In genomic region chr13:66992683-66993082, GRCh38 we compare ENCODE assay signal across 2 cellular contexts.
TF ChIP-seq lines count a peak whose summit lies in the region.

No MANE protein-coding gene starts in this region.

TF ChIP-seq in GM23338, 12 proteins besides CTCF, POLR2A, EP300 and RAD21 (continued from another document):
- TF ChIP-seq REST (IDR thresholded peaks at IDR 0.05; ENCODE audit: unreplicated experiment) (no peak), NANOG (IDR thresholded peaks at IDR 0.05; ENCODE audit: borderline replicate concordance) (no peak), ZNF462 (CRISPR knock-in tag; IDR thresholded peaks at IDR 0.05) (no peak), POLR2AphosphoS5 (IDR thresholded peaks at IDR 0.05; ENCODE audit: low read depth) (no peak), ZNF331 (CRISPR knock-in tag; IDR thresholded peaks at IDR 0.05; ENCODE audit: low read depth) (no peak), ZNF114 (CRISPR knock-in tag; IDR thresholded peaks at IDR 0.05) (no peak)
- TF ChIP-seq, protein P1, sequence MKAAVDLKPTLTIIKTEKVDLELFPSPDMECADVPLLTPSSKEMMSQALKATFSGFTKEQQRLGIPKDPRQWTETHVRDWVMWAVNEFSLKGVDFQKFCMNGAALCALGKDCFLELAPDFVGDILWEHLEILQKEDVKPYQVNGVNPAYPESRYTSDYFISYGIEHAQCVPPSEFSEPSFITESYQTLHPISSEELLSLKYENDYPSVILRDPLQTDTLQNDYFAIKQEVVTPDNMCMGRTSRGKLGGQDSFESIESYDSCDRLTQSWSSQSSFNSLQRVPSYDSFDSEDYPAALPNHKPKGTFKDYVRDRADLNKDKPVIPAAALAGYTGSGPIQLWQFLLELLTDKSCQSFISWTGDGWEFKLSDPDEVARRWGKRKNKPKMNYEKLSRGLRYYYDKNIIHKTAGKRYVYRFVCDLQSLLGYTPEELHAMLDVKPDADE (IDR thresholded peaks at IDR 0.05): no peak

TF ChIP-seq in endothelial cell of umbilical vein, 7 proteins besides CTCF, POLR2A, EP300 and RAD21 (continued from another document):
- TF ChIP-seq JUN (IDR thresholded peaks at IDR 0.05; ENCODE audit: borderline replicate concordance, insufficient read depth, insufficient read length, low read depth) (no peak), POLR2AphosphoS5 (IDR thresholded peaks at IDR 0.05; ENCODE audit: insufficient read depth, low read depth, low read length) (no peak), MYC (IDR thresholded peaks at IDR 0.05; ENCODE audit: low read depth, low read length) (no peak), EZH2 (IDR thresholded peaks at IDR 0.05; ENCODE audit: borderline replicate concordance, low read depth, low read length, severe bottlenecking) (no peak), GATA2 (IDR thresholded peaks at IDR 0.05; ENCODE audit: insufficient read depth, insufficient read length, low read depth, low read length) (no peak)
TF ChIP-seq in endothelial cell of umbilical vein: peak in this region for 0.
